ENCODE assay signal across 5 cellular contexts in genomic region chr12:54117387-54117786, GRCh38.
A peak's percentile ranks its signal among the peaks of the same experiment; 100 is the strongest.
DNase-seq lines count a peak whose midpoint lies in the region; ATAC-seq, FAIRE-seq and TF ChIP-seq lines count a peak whose summit lies in the region.
"Not testable (repeated sequence)": the region's sequence is repeated elsewhere in the genome, so short reads cannot be mapped to it uniquely, and the experiment has no call there.

No MANE protein-coding gene starts in this region.

- ATAC-seq in K562, result not testable (repeated sequence)

- intact Hi-C loops in K562 (cut with micrococcal nuclease); cardiac septum (cut with DNase I): not testable (repeated sequence)

- not testable (repeated sequence) for H3K27ac ChIP-seq in K562 (ENCODE audit: extremely low read depth, low read depth, low read length)

- not testable (repeated sequence) for TF ChIP-seq CTCF in K562 (IDR thresholded peaks at IDR 0.05 in 2 of 3, conservative IDR thresholded peaks at IDR 0.05 in 1 of 3; ENCODE audit: insufficient read depth in 2 of 3, low read depth in 1 of 3, low read length in 3 of 3); nephron (IDR thresholded peaks at IDR 0.05; ENCODE audit: unreplicated experiment in 3 of 3)

- H3K79me2 ChIP-seq in K562 (ENCODE audit: control insufficient read depth, insufficient read depth, low read length), result not testable (repeated sequence)

- H3K9me3 ChIP-seq in K562 (replicated peaks; ENCODE audit: control insufficient read depth, insufficient read depth, low read depth, low read length), result not testable (repeated sequence)

- peaks cover 29% of the 10 kb centered on the region for H3K4me1 Mint-ChIP-seq in nephron

- not testable (repeated sequence) for H4K20me1 ChIP-seq in K562 (replicated peaks; ENCODE audit: control insufficient read depth, insufficient read depth, low read length)

- H3K36me3 ChIP-seq in K562 (ENCODE audit: control insufficient read depth, insufficient read depth, low read length), result not testable (repeated sequence)

- DNase-seq in ELF-1 (ENCODE audit: low read depth, low spot score), result peak; percentile 51
- DNase-seq in K562 (ENCODE audit: extremely low read depth in 1 of 4, low spot score in 3 of 4), result not testable (repeated sequence)
- DNase-seq in cardiac septum (ENCODE audit: low spot score), result peak; percentile 1
- peak; percentile 68 for DNase-seq in left kidney (ENCODE audit: low read depth, low spot score)

- in situ Hi-C loops in K562 (cut with MboI), result not testable (repeated sequence)

- H3K4me3 Mint-ChIP-seq in nephron, result not testable (repeated sequence)

- not testable (repeated sequence) for H3K4me2 ChIP-seq in K562 (ENCODE audit: insufficient read depth, low read length)

- 10% methylated on average over 3 of the region's 4 CpGs for WGBS in K562 (ENCODE audit: insufficient coverage, low coverage, missing lambda C conversion rate)

- CTCF ChIA-PET in K562 (lab: Yijun Ruan, JAX; ENCODE audit: low intra/inter-chr PET ratio), result not testable (repeated sequence)

- TF ChIP-seq EP300 in K562 (IDR thresholded peaks at IDR 0.05; ENCODE audit: low read length), result not testable (repeated sequence)

- H3K9me3 Mint-ChIP-seq in nephron, result not testable (repeated sequence)

- POLR2A ChIA-PET in K562 (lab: Yijun Ruan, JAX), result interaction anchor here (0.6 kb wide), 1 partner anchor 93 kb away, joined by 5 read pairs; no protein-coding TSS in a partner anchor

- not testable (repeated sequence) for H3K4me1 ChIP-seq in K562 (replicated peaks in 1 of 2; ENCODE audit: control insufficient read depth in 2 of 2, insufficient read depth in 2 of 2, low read length in 2 of 2)

- TF ChIP-seq RAD21 in K562 (CRISPR knock-in tag; conservative IDR thresholded peaks at IDR 0.05 in 1 of 2, IDR thresholded peaks at IDR 0.05 in 1 of 2), result not testable (repeated sequence)

- peaks cover 18% of the 10 kb centered on the region for H3K36me3 Mint-ChIP-seq in nephron (ENCODE audit: low read depth)

- H3K27ac Mint-ChIP-seq in nephron, result peak overlapping the region; percentile 35 to 64 (median 35)

- not testable (repeated sequence) for BruUV-seq in K562 (replicated peaks; lab: Mats Ljungman, UMichigan)

- H2AFZ ChIP-seq in K562 (ENCODE audit: low read depth, low read length), result not testable (repeated sequence)

- not testable (repeated sequence) for H3K9me1 ChIP-seq in K562 (ENCODE audit: control insufficient read depth, insufficient read depth, low read length)

- FAIRE-seq in K562 (lab: Jason Lieb, UNC), result not testable (repeated sequence)

- H3K27me3 Mint-ChIP-seq in nephron (ENCODE audit: low read depth), result peaks cover 10% of the 10 kb centered on the region

- not testable (repeated sequence) for TF ChIP-seq POLR2A in K562 (conservative IDR thresholded peaks at IDR 0.05)

- not testable (repeated sequence) for H3K4me3 ChIP-seq in K562

- not testable (repeated sequence) for H3K9ac ChIP-seq in K562 (ENCODE audit: insufficient read depth in 1 of 2, low read depth in 2 of 2, low read length in 2 of 2)

- not testable (repeated sequence) for H3K27me3 ChIP-seq in K562 (ENCODE audit: control insufficient read depth in 2 of 2, insufficient read depth in 2 of 2, low read length in 2 of 2)

TF ChIP-seq in K562, 482 proteins besides CTCF, POLR2A, EP300 and RAD21:
- TF ChIP-seq, protein P1, sequence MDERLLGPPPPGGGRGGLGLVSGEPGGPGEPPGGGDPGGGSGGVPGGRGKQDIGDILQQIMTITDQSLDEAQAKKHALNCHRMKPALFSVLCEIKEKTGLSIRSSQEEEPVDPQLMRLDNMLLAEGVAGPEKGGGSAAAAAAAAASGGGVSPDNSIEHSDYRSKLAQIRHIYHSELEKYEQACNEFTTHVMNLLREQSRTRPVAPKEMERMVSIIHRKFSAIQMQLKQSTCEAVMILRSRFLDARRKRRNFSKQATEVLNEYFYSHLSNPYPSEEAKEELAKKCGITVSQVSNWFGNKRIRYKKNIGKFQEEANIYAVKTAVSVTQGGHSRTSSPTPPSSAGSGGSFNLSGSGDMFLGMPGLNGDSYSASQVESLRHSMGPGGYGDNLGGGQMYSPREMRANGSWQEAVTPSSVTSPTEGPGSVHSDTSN (CRISPR knock-in tag; IDR thresholded peaks at IDR 0.05; ENCODE audit: low read depth), result not testable (repeated sequence)
- TF ChIP-seq, protein P1 (tag; conservative IDR thresholded peaks at IDR 0.05; ENCODE audit: low read depth), result 0 out of 2 replicates have a peak, but pooled peaks have one; percentile 14
